Comparison of ENCODE assay signal across 12 cellular contexts in the genomic region with DNA sequence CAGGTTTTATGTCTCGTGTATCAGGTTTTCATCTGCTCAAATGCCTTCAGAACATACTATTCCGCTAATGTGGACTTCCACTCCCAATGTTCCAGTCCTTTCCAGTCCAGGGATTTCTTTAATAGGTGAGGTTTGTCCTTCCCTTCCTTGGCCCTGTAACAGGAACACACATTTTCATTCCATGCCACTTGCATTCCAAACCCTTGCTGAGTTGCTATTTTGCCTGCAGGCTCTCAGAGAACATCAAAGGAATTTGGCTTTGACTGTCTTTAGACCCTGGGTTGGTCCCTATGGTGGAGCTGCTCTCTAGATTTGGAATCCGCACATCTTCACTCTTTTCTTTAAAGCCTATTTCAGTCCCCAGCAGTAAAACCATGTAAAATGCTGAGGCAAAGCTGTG. TPM values are rescaled to one million over a fixed set of nuclear protein-coding genes. Genes with fewer than 3 reads are reported as not detected.
DNase-seq lines count a peak whose midpoint lies in the region; ATAC-seq and TF ChIP-seq lines count a peak whose summit lies in the region.
"Had no signal": no experiment of that assay in that cellular context is flagged by ENCODE, and none has a peak within 500 bp of the region (broad histone marks: within the 10 kb centered on the region; RNA-seq: fewer than 3 reads in every experiment).

No MANE protein-coding gene starts in this region.

- no peak for DNase-seq in left ventricle myocardium inferior
- no peak for DNase-seq in heart left ventricle
- no peak for DNase-seq in left lung
- no peak for DNase-seq in stomach
- no peak for DNase-seq in NCI-H345 treated with DMSO at 0.1 percent for 48 hours (lab: John Stamatoyannopoulos, UW; ENCODE audit: unreplicated experiment)
- DNase-seq in tibial artery: no peak
- DNase-seq: NCI-H524 treated with DMSO at 0.1 percent for 48 hours had no signal

- no peaks in the 10 kb centered on the region for H3K36me3 Mint-ChIP-seq in brain
- H3K36me3 Mint-ChIP-seq: activated naive CD4-positive, alpha-beta T cell treated with anti-CD3 and anti-CD28 coated beads, Interleukin-2, amount 50 U/mL, for 24 hours had no signal

- intact Hi-C loops in left ventricle myocardium inferior (cut with micrococcal nuclease) (no loop called here), heart left ventricle (cut with DNase I) (no loop called here), left lung (cut with DNase I) (no loop called here), stomach (cut with DNase I; ENCODE audit: low total_unique reads) (no loop called here), tibial artery (cut with DNase I; ENCODE audit: low total_unique reads) (no loop called here)

- H3K9me3 ChIP-seq in left ventricle myocardium inferior (replicated peaks) (no peaks in the 10 kb centered on the region), heart left ventricle (no peaks in the 10 kb centered on the region), left lung (no peaks in the 10 kb centered on the region), stomach (no peaks in the 10 kb centered on the region), tibial artery (no peaks in the 10 kb centered on the region)

- H3K4me1 ChIP-seq in left ventricle myocardium inferior: no peaks in the 10 kb centered on the region
- peaks cover 0 to 38% (median 0%) of the 10 kb centered on the region in 12 donors for H3K4me1 ChIP-seq in heart left ventricle
- H3K4me1 ChIP-seq in left lung: peaks cover 0 to 21% of the 10 kb centered on the region in 2 donors
- no peaks in the 10 kb centered on the region for H3K4me1 ChIP-seq in urinary bladder (ENCODE audit: insufficient read depth)
- peaks cover 0 to 10% (median 3%) of the 10 kb centered on the region in 4 donors for H3K4me1 ChIP-seq in stomach
- H3K4me1 ChIP-seq in tibial artery: peaks cover 0 to 19% (median 3%) of the 10 kb centered on the region in 4 donors
- H3K4me1 ChIP-seq: BLaER1 had no signal

- H3K27ac Mint-ChIP-seq in brain: no peak overlapping the region
- H3K27ac Mint-ChIP-seq: activated naive CD4-positive, alpha-beta T cell treated with anti-CD3 and anti-CD28 coated beads, Interleukin-2, amount 50 U/mL, for 24 hours had no signal

- no peak for ATAC-seq in heart left ventricle
- no peak for ATAC-seq in left lung

- 58 to 77% (median 61%) methylated on average over 3 of the region's 3 CpGs for WGBS in heart left ventricle, 4 donors
- 79% methylated on average over 3 of the region's 3 CpGs for WGBS in urinary bladder
- WGBS in stomach, 5 donors: 76 to 88% (median 81%) methylated on average over 3 of the region's 3 CpGs

- peaks cover 22% of the 10 kb centered on the region for H3K27me3 Mint-ChIP-seq in brain

- H3K4me3 Mint-ChIP-seq in brain: peak overlapping the region; percentile 14 to 85 (median 39)
- H3K4me3 Mint-ChIP-seq: activated naive CD4-positive, alpha-beta T cell treated with anti-CD3 and anti-CD28 coated beads, Interleukin-2, amount 50 U/mL, for 24 hours had no signal

- TF ChIP-seq CTCF in left ventricle myocardium inferior (IDR thresholded peaks at IDR 0.05; ENCODE audit: borderline replicate concordance) (no peak), heart left ventricle (IDR thresholded peaks at IDR 0.05) (no peak), brain (conservative IDR thresholded peaks at IDR 0.05) (no peak), left lung (IDR thresholded peaks at IDR 0.05) (no peak), stomach (IDR thresholded peaks at IDR 0.05) (no peak), tibial artery (IDR thresholded peaks at IDR 0.05) (no peak)

- peaks cover 52% of the 10 kb centered on the region for H3K27me3 ChIP-seq in left ventricle myocardium inferior (ENCODE audit: low read depth)
- peaks cover 0 to 35% (median 12%) of the 10 kb centered on the region in 9 donors for H3K27me3 ChIP-seq in heart left ventricle
- peaks cover 0 to 25% of the 10 kb centered on the region in 2 donors for H3K27me3 ChIP-seq in left lung
- peaks cover 0 to 17% (median 9%) of the 10 kb centered on the region in 3 donors for H3K27me3 ChIP-seq in stomach
- H3K27me3 ChIP-seq in tibial artery: no peaks in the 10 kb centered on the region
- H3K27me3 ChIP-seq: BLaER1 had no signal

- H3K27ac ChIP-seq in left ventricle myocardium inferior (replicated peaks) (no peak overlapping the region), heart left ventricle (peak overlapping the region in 1 of 12 donors; percentile 73), left lung (peak overlapping the region; percentile 63 to 70), urinary bladder (ENCODE audit: low read depth) (no peak overlapping the region), stomach (no peak overlapping the region), tibial artery (no peak overlapping the region)
- H3K27ac ChIP-seq: BLaER1, KMS-11 had no signal

- H3K9me3 Mint-ChIP-seq in brain: no peaks in the 10 kb centered on the region
- H3K9me3 Mint-ChIP-seq: activated naive CD4-positive, alpha-beta T cell treated with anti-CD3 and anti-CD28 coated beads, Interleukin-2, amount 50 U/mL, for 24 hours had no signal

- H3K4me1 Mint-ChIP-seq in brain: peaks cover 9% of the 10 kb centered on the region

- TF ChIP-seq EP300 in stomach (IDR thresholded peaks at IDR 0.05): no peak

- TF ChIP-seq POLR2A in heart left ventricle (IDR thresholded peaks at IDR 0.05) (no peak), stomach (IDR thresholded peaks at IDR 0.05) (no peak)

- H3K4me3 ChIP-seq in left ventricle myocardium inferior (peak overlapping the region; percentile 54), heart left ventricle (peak overlapping the region in 3 of 12 donors; percentile 48 to 54 (median 53)), left lung (peak overlapping the region in 1 of 2 donors; percentile 28), urinary bladder (ENCODE audit: low read depth, low read length) (peak overlapping the region; percentile 18), stomach (peak overlapping the region in 1 of 4 donors; percentile 38), tibial artery (no peak overlapping the region)
- H3K4me3 ChIP-seq: BLaER1 had no signal

- H3K36me3 ChIP-seq in left ventricle myocardium inferior (no peaks in the 10 kb centered on the region), heart left ventricle (no peaks in the 10 kb centered on the region), left lung (no peaks in the 10 kb centered on the region), urinary bladder (ENCODE audit: insufficient read depth) (no peaks in the 10 kb centered on the region), stomach (no peaks in the 10 kb centered on the region), tibial artery (no peaks in the 10 kb centered on the region)
- H3K36me3 ChIP-seq: BLaER1 had no signal

RNA-seq across cellular contexts. Expression of a gene that starts 12.3 kb away (rescaled TPM):
- total RNA-seq in left ventricle myocardium inferior (3.7 TPM), heart left ventricle (10 to 100 TPM in 2 of 9 donors, 1 to 10 TPM in 7; 2.3 to 19.9 (median 5.5) TPM), left lung (100 to 1,000 TPM; 137 to 170 TPM), urinary bladder (153 TPM), stomach (100 to 1,000 TPM in 1 of 5 donors, 10 to 100 TPM in 4; 50.4 to 121 (median 53.1) TPM)
- polyA plus RNA-seq in heart left ventricle (1 to 10 TPM in 1 of 2 donors, under 1 TPM in 1; 0.91 to 5.8 TPM), brain (ENCODE audit: insufficient read depth, low read depth, low replicate concordance) (21.5 TPM), urinary bladder (33.7 TPM), stomach (10 to 100 TPM; 11.3 to 25.5 (median 15.4) TPM)

Comparison
In these comparisons a context has a peak if more than half of its experiments do, and no peak if none do; other contexts are left out.
1. H3K27ac ChIP-seq: peak in left lung (2 of 2); none in left ventricle myocardium inferior (single experiment), urinary bladder (single experiment), stomach (0 of 5) and tibial artery (0 of 2).
2. H3K4me3 ChIP-seq: peak in left ventricle myocardium inferior (single experiment) and urinary bladder (single experiment); none in tibial artery (0 of 2).